ENCODE assay signal across 12 cellular contexts in genomic region chrX:39335447-39336235, GRCh38.
A peak's percentile ranks its signal among the peaks of the same experiment; 100 is the strongest.
DNase-seq lines count a peak whose midpoint lies in the region; ATAC-seq and TF ChIP-seq lines count a peak whose summit lies in the region.
"Had no signal": no experiment of that assay in that cellular context is flagged by ENCODE, and none has a peak within 500 bp of the region (broad histone marks: within the 10 kb centered on the region; RNA-seq: fewer than 3 reads in every experiment).

No MANE protein-coding gene starts in this region.

- no peaks in the 10 kb centered on the region for H3K27me3 ChIP-seq in ascending aorta
- H3K27me3 ChIP-seq: foreskin keratinocyte had no signal

- H3K4me3 ChIP-seq in ascending aorta = no peak overlapping the region
- H3K4me3 ChIP-seq: PC-9 had no signal

- H3K27ac ChIP-seq in ascending aorta = peak overlapping the region in 1 of 2 donors; percentile 60
- H3K27ac ChIP-seq: foreskin keratinocyte, PC-9 had no signal

- CTCF ChIA-PET in Calu3 (lab: Charles Lee) = no interaction called here

- intact Hi-C loops in ascending aorta (cut with DNase I) = loop anchor here (10.0 kb wide), 1 partner anchor 399 kb away; no protein-coding TSS in a partner anchor
- intact Hi-C loops in Calu3 (cut with micrococcal nuclease; ENCODE audit: unreplicated experiment) = no loop called here

- H3K27me3 Mint-ChIP-seq in naive thymus-derived CD8-positive, alpha-beta T cell = no peaks in the 10 kb centered on the region
- H3K27me3 Mint-ChIP-seq in osteocyte (ENCODE audit: unreplicated experiment) (no peaks in the 10 kb centered on the region), Calu3 (ENCODE audit: unreplicated experiment) (peaks cover 32% of the 10 kb centered on the region)

- ATAC-seq in naive thymus-derived CD8-positive, alpha-beta T cell = peak in 1 of 2 donors; percentile 38
- ATAC-seq: foreskin keratinocyte, HCT116 had no signal

- H3K36me3 Mint-ChIP-seq in naive thymus-derived CD8-positive, alpha-beta T cell = no peaks in the 10 kb centered on the region
- H3K36me3 Mint-ChIP-seq in osteocyte (ENCODE audit: unreplicated experiment) (no peaks in the 10 kb centered on the region), Calu3 (ENCODE audit: insufficient read depth, unreplicated experiment) (no peaks in the 10 kb centered on the region)

- H3K9me3 ChIP-seq in ascending aorta = no peaks in the 10 kb centered on the region

- H3K36me3 ChIP-seq in ascending aorta = no peaks in the 10 kb centered on the region

- H3K4me1 Mint-ChIP-seq in naive thymus-derived CD8-positive, alpha-beta T cell = peaks cover 25 to 51% (median 47%) of the 10 kb centered on the region in 4 donors
- no peaks in the 10 kb centered on the region for H3K4me1 Mint-ChIP-seq in osteocyte (ENCODE audit: unreplicated experiment)
- H3K4me1 Mint-ChIP-seq in Calu3 (ENCODE audit: low read depth, unreplicated experiment) = peaks cover 9% of the 10 kb centered on the region

- peak overlapping the region in 8 of 10 donors; percentile 72 to 94 (median 88) for H3K27ac Mint-ChIP-seq in naive thymus-derived CD8-positive, alpha-beta T cell
- H3K27ac Mint-ChIP-seq in osteocyte (ENCODE audit: unreplicated experiment) = no peak overlapping the region
- H3K27ac Mint-ChIP-seq in Calu3 (ENCODE audit: unreplicated experiment) = no peak overlapping the region

- peaks cover 0 to 4% of the 10 kb centered on the region in 2 donors for H3K4me1 ChIP-seq in ascending aorta
- H3K4me1 ChIP-seq: foreskin keratinocyte had no signal

- peak overlapping the region in 4 of 10 donors; percentile 64 to 75 (median 68) for H3K4me3 Mint-ChIP-seq in naive thymus-derived CD8-positive, alpha-beta T cell
- no peak overlapping the region for H3K4me3 Mint-ChIP-seq in osteocyte (ENCODE audit: unreplicated experiment)
- H3K4me3 Mint-ChIP-seq in Calu3 (ENCODE audit: low read depth, unreplicated experiment) = no peak overlapping the region

- BruUV-seq in Calu3 (replicated peaks; lab: Mats Ljungman, UMichigan) = no TSS peak

- peaks cover 0 to 3% (median 0%) of the 10 kb centered on the region in 9 donors for H3K9me3 Mint-ChIP-seq in naive thymus-derived CD8-positive, alpha-beta T cell
- H3K9me3 Mint-ChIP-seq in osteocyte (ENCODE audit: unreplicated experiment) (peaks cover 1% of the 10 kb centered on the region), Calu3 (ENCODE audit: low read depth, unreplicated experiment) (no peaks in the 10 kb centered on the region)

- DNase-seq in NCI-H2196 (lab: John Stamatoyannopoulos, UW; ENCODE audit: unreplicated experiment) (peak; percentile 20), NCI-H2196 treated with DMSO at 0.1 percent for 48 hours (lab: John Stamatoyannopoulos, UW; ENCODE audit: unreplicated experiment) (no peak), NCI-H1092 (lab: John Stamatoyannopoulos, UW) (peak; percentile 83), SK-MEL-5 (ENCODE audit: low read depth, low spot score) (peak; percentile 1), osteocyte (ENCODE audit: extremely low spot score, unreplicated experiment) (no peak), ascending aorta (ENCODE audit: low spot score in 2 of 2) (no peak), Calu3 (no peak)
- DNase-seq in naive thymus-derived CD8-positive, alpha-beta T cell = no peak
- DNase-seq: caudate nucleus, PC-9 had no signal

- in situ Hi-C loops in SK-MEL-5 (cut with HindIII; ENCODE audit: low pct_unique_long_range_greater_than_20kb, low sequenced_read_pairs) = no loop called here

- POLR2A ChIA-PET in naive thymus-derived CD8-positive, alpha-beta T cell (lab: Charles Lee) = no interaction called here

- TF ChIP-seq CTCF in osteocyte (IDR thresholded peaks at IDR 0.05) = no peak
- TF ChIP-seq CTCF in ascending aorta (IDR thresholded peaks at IDR 0.05) = no peak
- TF ChIP-seq CTCF in Calu3 (IDR thresholded peaks at IDR 0.05; ENCODE audit: unreplicated experiment) = no peak

Comparison
In these comparisons a context has a peak if more than half of its experiments do, and no peak if none do; other contexts are left out.
1. DNase-seq: peak in NCI-H2196 (single experiment), NCI-H1092 (single experiment) and SK-MEL-5 (single experiment); none in NCI-H2196 treated with DMSO at 0.1 percent for 48 hours (single experiment), naive thymus-derived CD8-positive, alpha-beta T cell (0 of 10), osteocyte (single experiment), ascending aorta (0 of 2) and Calu3 (single experiment).
2. H3K27ac Mint-ChIP-seq: peak in naive thymus-derived CD8-positive, alpha-beta T cell (8 of 10); none in osteocyte (single experiment) and Calu3 (single experiment).